Comparison of ENCODE assay signal across 14 cellular contexts in genomic region chr7:21869785-21870402, GRCh38.
DNase-seq lines count a peak whose midpoint lies in the region; ATAC-seq, FAIRE-seq and TF ChIP-seq lines count a peak whose summit lies in the region.
"Had no signal": no experiment of that assay in that cellular context is flagged by ENCODE, and none has a peak within 500 bp of the region (broad histone marks: within the 10 kb centered on the region; RNA-seq: fewer than 3 reads in every experiment).

No MANE protein-coding gene starts in this region.

- BruUV-seq in K562 (replicated peaks; lab: Mats Ljungman, UMichigan) (no TSS peak), Caco-2 (replicated peaks; lab: Mats Ljungman, UMichigan) (no TSS peak)

- H3K9me1 ChIP-seq in K562 (ENCODE audit: control insufficient read depth, insufficient read depth, low read length), result no peaks in the 10 kb centered on the region

- WGBS in K562 (ENCODE audit: insufficient coverage, low coverage, missing lambda C conversion rate), result 1% methylated on average over 5 of the region's 5 CpGs

- in situ Hi-C loops in Caki2 (cut with HindIII; ENCODE audit: low pct_unique_long_range_greater_than_20kb, low sequenced_read_pairs), result no loop called here
- in situ Hi-C loops in K562 (cut with MboI), result no loop called here

- H3K27me3 Mint-ChIP-seq in Caco-2 (ENCODE audit: insufficient read depth, unreplicated experiment), result peaks cover 3% of the 10 kb centered on the region
- H3K27me3 Mint-ChIP-seq in activated CD4-positive, alpha-beta T cell treated with anti-CD3 and anti-CD28 coated beads for 36 hours, result no peaks in the 10 kb centered on the region

- H3K4me3 ChIP-seq in HUES48 (ENCODE audit: low read depth, low read length) (no peak overlapping the region), K562 (no peak overlapping the region), Caco-2 (ENCODE audit: low read depth, low read length) (no peak overlapping the region)
- H3K4me3 ChIP-seq: gastroesophageal sphincter, testis had no signal

- ATAC-seq in K562, result peak; percentile 56
- ATAC-seq in activated CD4-positive, alpha-beta T cell treated with anti-CD3 and anti-CD28 coated beads for 36 hours, result no peak
- ATAC-seq: gastroesophageal sphincter had no signal

- no peaks in the 10 kb centered on the region for H4K20me1 ChIP-seq in K562 (replicated peaks; ENCODE audit: control insufficient read depth, insufficient read depth, low read length)

- DNase-seq in Caki2 (ENCODE audit: low read depth), result peak; percentile 49
- DNase-seq in K562 (ENCODE audit: extremely low read depth in 1 of 4, low spot score in 3 of 4), result peak in 2 of 4 experiments; percentile 7 to 8
- peak; percentile 68 for DNase-seq in islet precursor cell
- no peak for DNase-seq in occipital lobe (lab: John Stamatoyannopoulos, UW)
- DNase-seq in Caco-2, result no peak
- no peak for DNase-seq in activated CD4-positive, alpha-beta T cell treated with anti-CD3 and anti-CD28 coated beads for 36 hours
- no peak for DNase-seq in NCI-H82 (lab: John Stamatoyannopoulos, UW)
- DNase-seq: activated gamma-delta T cell treated with Interleukin-2 at 50 U/mL for 16 hours, BE2C, SK-N-SH, testis had no signal

- H3K36me3 ChIP-seq in HUES48 (ENCODE audit: control insufficient read depth, insufficient read depth, low read length), result no peaks in the 10 kb centered on the region
- H3K36me3 ChIP-seq in K562 (ENCODE audit: control insufficient read depth, insufficient read depth, low read length), result no peaks in the 10 kb centered on the region
- H3K36me3 ChIP-seq in Caco-2 (ENCODE audit: control insufficient read depth, insufficient read depth, low read length), result no peaks in the 10 kb centered on the region
- H3K36me3 ChIP-seq: BE2C had no signal

- H3K4me1 ChIP-seq in HUES48 (ENCODE audit: control insufficient read depth, insufficient read depth, low read length), result peaks cover 61% of the 10 kb centered on the region
- H3K4me1 ChIP-seq in K562 (replicated peaks in 1 of 2; ENCODE audit: control insufficient read depth in 2 of 2, insufficient read depth in 2 of 2, low read length in 2 of 2), result no peaks in the 10 kb centered on the region
- no peaks in the 10 kb centered on the region for H3K4me1 ChIP-seq in Caco-2
- H3K4me1 ChIP-seq: BE2C, gastroesophageal sphincter, testis had no signal

- no peaks in the 10 kb centered on the region for H3K4me1 Mint-ChIP-seq in Caco-2 (ENCODE audit: low read depth, unreplicated experiment)
- H3K4me1 Mint-ChIP-seq in activated CD4-positive, alpha-beta T cell treated with anti-CD3 and anti-CD28 coated beads for 36 hours, result no peaks in the 10 kb centered on the region

- H3K4me2 ChIP-seq in K562 (ENCODE audit: insufficient read depth, low read length), result no peak overlapping the region
- H3K4me2 ChIP-seq: SK-N-SH had no signal

- H2AFZ ChIP-seq in K562 (ENCODE audit: low read depth, low read length), result no peak overlapping the region

- CTCF ChIA-PET in K562 (lab: Yijun Ruan, JAX; ENCODE audit: low intra/inter-chr PET ratio), result no interaction called here
- CTCF ChIA-PET in Caco-2 (lab: Charles Lee), result interaction anchor here (0.6 kb wide), 1 partner anchor 116 kb away, joined by 3 read pairs; no protein-coding TSS in a partner anchor
- CTCF ChIA-PET in activated CD4-positive, alpha-beta T cell treated with anti-CD3 and anti-CD28 coated beads for 36 hours (lab: Charles Lee), result interaction anchor here (0.7 to 1.4 kb wide), 3 partner anchors 12 to 90 kb away, joined by 3 to 5 read pairs (median 3); no protein-coding TSS in a partner anchor

- H3K27me3 ChIP-seq in HUES48 (ENCODE audit: control insufficient read depth, insufficient read depth, low read length) (no peaks in the 10 kb centered on the region), K562 (ENCODE audit: control insufficient read depth in 2 of 2, insufficient read depth in 2 of 2, low read length in 2 of 2) (peaks cover 0 to 4% of the 10 kb centered on the region in 2 experiments; a peak in 2 of 5 replicates), Caco-2 (replicated peaks; ENCODE audit: control insufficient read depth, insufficient read depth, low read length) (no peaks in the 10 kb centered on the region)
- H3K27me3 ChIP-seq: BE2C, gastroesophageal sphincter, testis had no signal

- no peak for FAIRE-seq in K562 (lab: Jason Lieb, UNC)
- FAIRE-seq: keratinocyte had no signal

- intact Hi-C loops in K562 (cut with micrococcal nuclease) (loop anchor here (10.0 kb wide), 1 partner anchor 135 kb away; no protein-coding TSS in a partner anchor), Caco-2 (cut with micrococcal nuclease; ENCODE audit: unreplicated experiment) (no loop called here)
- intact Hi-C loops in activated CD4-positive, alpha-beta T cell treated with anti-CD3 and anti-CD28 coated beads for 36 hours (cut with DNase I, micrococcal nuclease), result no loop called here

- H3K4me3 Mint-ChIP-seq in Caco-2 (ENCODE audit: unreplicated experiment), result no peak overlapping the region
- H3K4me3 Mint-ChIP-seq in activated CD4-positive, alpha-beta T cell treated with anti-CD3 and anti-CD28 coated beads for 36 hours, result no peak overlapping the region

- no peak for TF ChIP-seq RAD21 in K562 (CRISPR knock-in tag; conservative IDR thresholded peaks at IDR 0.05 in 1 of 2, IDR thresholded peaks at IDR 0.05 in 1 of 2)

- no peaks in the 10 kb centered on the region for H3K79me2 ChIP-seq in K562 (ENCODE audit: control insufficient read depth, insufficient read depth, low read length)

- TF ChIP-seq POLR2A in K562 (conservative IDR thresholded peaks at IDR 0.05), result no peak

- no peak for TF ChIP-seq CTCF in K562 (IDR thresholded peaks at IDR 0.05 in 2 of 3, conservative IDR thresholded peaks at IDR 0.05 in 1 of 3; ENCODE audit: insufficient read depth in 2 of 3, low read depth in 1 of 3, low read length in 3 of 3)
- no peak for TF ChIP-seq CTCF in Caco-2 (IDR thresholded peaks at IDR 0.05; ENCODE audit: insufficient read depth in 1 of 2, low read depth in 1 of 2, low read length in 1 of 2, severe bottlenecking in 1 of 2, unreplicated experiment in 1 of 2)

- H3K9me3 ChIP-seq in HUES48 (ENCODE audit: control insufficient read depth, insufficient read depth, low read length), result no peaks in the 10 kb centered on the region
- no peaks in the 10 kb centered on the region for H3K9me3 ChIP-seq in K562 (replicated peaks; ENCODE audit: control insufficient read depth, insufficient read depth, low read depth, low read length)
- H3K9me3 ChIP-seq in Caco-2, result no peaks in the 10 kb centered on the region
- H3K9me3 ChIP-seq: BE2C, gastroesophageal sphincter, SK-N-SH, testis had no signal

- no peaks in the 10 kb centered on the region for H3K36me3 Mint-ChIP-seq in Caco-2 (ENCODE audit: insufficient read depth, unreplicated experiment)
- H3K36me3 Mint-ChIP-seq in activated CD4-positive, alpha-beta T cell treated with anti-CD3 and anti-CD28 coated beads for 36 hours (ENCODE audit: low read depth), result peaks cover 8% of the 10 kb centered on the region

- H3K9me3 Mint-ChIP-seq in Caco-2 (ENCODE audit: unreplicated experiment), result no peaks in the 10 kb centered on the region
- no peaks in the 10 kb centered on the region for H3K9me3 Mint-ChIP-seq in activated CD4-positive, alpha-beta T cell treated with anti-CD3 and anti-CD28 coated beads for 36 hours (ENCODE audit: low read depth)

- H3K9ac ChIP-seq in HUES48 (ENCODE audit: low read depth, low read length) (no peak overlapping the region), K562 (ENCODE audit: insufficient read depth in 1 of 2, low read depth in 2 of 2, low read length in 2 of 2) (no peak overlapping the region)
- H3K9ac ChIP-seq: SK-N-SH had no signal

- H3K27ac ChIP-seq in HUES48 (ENCODE audit: low read depth, low read length), result peak overlapping the region; percentile 2
- no peak overlapping the region for H3K27ac ChIP-seq in K562 (ENCODE audit: extremely low read depth, low read depth, low read length)
- H3K27ac ChIP-seq: gastroesophageal sphincter, testis had no signal

- H3K27ac Mint-ChIP-seq in Caco-2 (ENCODE audit: unreplicated experiment), result no peak overlapping the region
- no peak overlapping the region for H3K27ac Mint-ChIP-seq in activated CD4-positive, alpha-beta T cell treated with anti-CD3 and anti-CD28 coated beads for 36 hours

- POLR2A ChIA-PET in K562 (lab: Yijun Ruan, JAX) (no interaction called here), Caco-2 (lab: Charles Lee) (no interaction called here)
- POLR2A ChIA-PET in activated CD4-positive, alpha-beta T cell treated with anti-CD3 and anti-CD28 coated beads for 36 hours (lab: Charles Lee), result no interaction called here

- no peak for TF ChIP-seq EP300 in K562 (IDR thresholded peaks at IDR 0.05; ENCODE audit: low read length)

TF ChIP-seq in K562, 482 proteins besides CTCF, POLR2A, EP300 and RAD21 (continues in another document):
- TF ChIP-seq MAFK (IDR thresholded peaks at IDR 0.05; ENCODE audit: low read length), result peak; percentile 72; the same call in 1 of the 2 replicates
- no peak for TF ChIP-seq TARDBP (IDR thresholded peaks at IDR 0.05)
- peak; percentile 88 for TF ChIP-seq ZNF316 (IDR thresholded peaks at IDR 0.05)
- no peak for TF ChIP-seq KDM1A (IDR thresholded peaks at IDR 0.05)
- peak; percentile 80 for TF ChIP-seq C11orf30 (IDR thresholded peaks at IDR 0.05; ENCODE audit: low read depth)
- no peak for TF ChIP-seq ELF2 (CRISPR knock-in tag; IDR thresholded peaks at IDR 0.05)
- no peak for TF ChIP-seq ZNF3 (CRISPR knock-in tag; IDR thresholded peaks at IDR 0.05)
- TF ChIP-seq ZNF655 (CRISPR knock-in tag; IDR thresholded peaks at IDR 0.05), result no peak
- TF ChIP-seq MCM3 (IDR thresholded peaks at IDR 0.05), result no peak
- peak; percentile 81 for TF ChIP-seq NFE2L1 (tag; IDR thresholded peaks at IDR 0.05; ENCODE audit: borderline replicate concordance, low read depth)
- no peak for TF ChIP-seq ZNF224 (CRISPR knock-in tag; IDR thresholded peaks at IDR 0.05)
- no peak for TF ChIP-seq ZNF217 (CRISPR knock-in tag; IDR thresholded peaks at IDR 0.05)
- TF ChIP-seq EZH2 (IDR thresholded peaks at IDR 0.05; ENCODE audit: borderline replicate concordance, low read depth, low read length), result no peak
- TF ChIP-seq MAFF (IDR thresholded peaks at IDR 0.05; ENCODE audit: low read length), result peak; percentile 77
- peak; percentile 83 for TF ChIP-seq BACH1 (tag; IDR thresholded peaks at IDR 0.05)
- TF ChIP-seq NFE2 (IDR thresholded peaks at IDR 0.05; ENCODE audit: low read depth), result peak; percentile 85
- TF ChIP-seq ZNF197 (CRISPR knock-in tag; IDR thresholded peaks at IDR 0.05; ENCODE audit: low read depth), result no peak
- TF ChIP-seq ZNF445 (CRISPR knock-in tag; IDR thresholded peaks at IDR 0.05; ENCODE audit: low read depth), result no peak

Comparison
In these comparisons a context has a peak if more than half of its experiments do, and no peak if none do; other contexts are left out.
1. DNase-seq: peak in Caki2 (single experiment) and islet precursor cell (single experiment); none in occipital lobe (single experiment), Caco-2 (0 of 2), activated CD4-positive, alpha-beta T cell treated with anti-CD3 and anti-CD28 coated beads for 36 hours (single experiment) and NCI-H82 (single experiment).